8 cellular contexts compared by ENCODE assay signal in the genomic region with DNA sequence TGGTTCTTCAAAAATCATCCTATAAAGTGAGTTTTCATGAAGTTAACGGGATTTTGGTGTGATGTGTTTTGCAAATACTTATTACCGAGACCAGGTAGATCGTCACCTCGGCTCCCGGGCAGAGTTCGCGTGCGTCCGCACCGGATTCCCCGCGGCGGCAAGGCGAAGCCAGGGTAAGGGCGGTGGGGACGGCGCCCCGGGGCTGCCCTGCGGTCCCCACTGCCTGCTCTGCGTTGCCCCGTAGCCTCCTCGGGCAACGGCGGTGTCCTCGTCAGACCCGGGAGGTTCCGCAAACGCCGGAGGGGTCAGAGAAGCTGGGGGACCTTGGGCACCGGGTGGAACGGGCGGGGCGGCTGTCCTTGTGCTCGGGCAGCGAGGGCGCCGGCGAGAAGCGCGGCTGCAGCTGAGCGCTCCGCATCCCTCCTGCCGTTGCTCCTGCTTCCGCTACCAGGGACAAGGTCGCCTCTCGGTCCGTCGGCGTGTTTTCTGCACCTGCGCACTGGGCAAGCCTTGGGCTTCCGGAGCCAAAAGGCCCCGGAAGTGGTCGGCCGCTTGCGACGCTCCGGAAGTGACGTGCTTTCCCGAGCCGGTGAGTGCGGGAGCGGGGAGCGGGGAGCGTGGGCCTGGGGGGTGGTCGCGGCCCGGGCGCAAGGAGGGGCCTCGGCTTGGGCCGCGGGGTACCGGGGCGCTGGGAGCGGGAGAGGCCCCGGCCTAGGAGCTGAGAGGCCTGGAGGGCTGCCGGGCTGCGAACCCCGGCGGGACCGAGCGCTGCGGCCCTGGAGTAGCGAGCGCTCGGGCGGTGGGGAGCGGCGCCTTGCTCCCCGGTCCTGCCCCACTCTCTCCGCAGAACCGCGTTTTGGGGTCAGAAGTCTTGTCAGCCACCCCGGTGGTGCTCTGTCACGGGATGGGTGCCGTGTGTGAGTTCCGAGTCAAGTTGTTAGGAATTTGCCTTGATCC.
A peak's percentile ranks its signal among the peaks of the same experiment; 100 is the strongest.
DNase-seq lines count a peak whose midpoint lies in the region; ATAC-seq and TF ChIP-seq lines count a peak whose summit lies in the region.

A gene with protein sequence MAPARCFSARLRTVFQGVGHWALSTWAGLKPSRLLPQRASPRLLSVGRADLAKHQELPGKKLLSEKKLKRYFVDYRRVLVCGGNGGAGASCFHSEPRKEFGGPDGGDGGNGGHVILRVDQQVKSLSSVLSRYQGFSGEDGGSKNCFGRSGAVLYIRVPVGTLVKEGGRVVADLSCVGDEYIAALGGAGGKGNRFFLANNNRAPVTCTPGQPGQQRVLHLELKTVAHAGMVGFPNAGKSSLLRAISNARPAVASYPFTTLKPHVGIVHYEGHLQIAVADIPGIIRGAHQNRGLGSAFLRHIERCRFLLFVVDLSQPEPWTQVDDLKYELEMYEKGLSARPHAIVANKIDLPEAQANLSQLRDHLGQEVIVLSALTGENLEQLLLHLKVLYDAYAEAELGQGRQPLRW (plus strand): TSS at position 560 of the 957 bp plus-strand sequence. CDS start 10,393 bp downstream, outside the sequence.

- peak within 1 kb of the TSS; percentile 100 for H3K9ac ChIP-seq in SK-N-MC (ENCODE audit: insufficient read length)

- peak; percentile 93 for DNase-seq in GM06990 (ENCODE audit: extremely low read depth, insufficient read length)
- peak; percentile 78 for DNase-seq in NCI-H1048 (lab: John Stamatoyannopoulos, UW)
- DNase-seq in SK-N-MC (ENCODE audit: low read depth, low spot score), result peak; percentile 52
- peak; percentile 97 for DNase-seq in activated naive CD4-positive, alpha-beta T cell treated with anti-CD3 and anti-CD28 coated beads, Interleukin-2, amount 10 ng/mL, durations not matched to agents 7 days and 5 days
- DNase-seq in germinal center (ENCODE audit: low spot score), result peak; percentile 98
- peak; percentile 67 for DNase-seq in non-pigmented ciliary epithelial cell (ENCODE audit: low read depth)
- peak; percentile 46 to 96 (median 89) for DNase-seq in substantia nigra (lab: John Stamatoyannopoulos, UW)

- H3K27ac Mint-ChIP-seq in activated naive CD4-positive, alpha-beta T cell treated with anti-CD3 and anti-CD28 coated beads, Interleukin-2, amount 10 ng/mL, durations not matched to agents 7 days and 5 days, result peak within 1 kb of the TSS; percentile 95

- H3K9me3 ChIP-seq in SK-N-MC (ENCODE audit: low read depth, low read length), result no peaks in the 10 kb centered on the region

- peaks cover 39% of the 10 kb centered on the region for H3K4me1 Mint-ChIP-seq in activated naive CD4-positive, alpha-beta T cell treated with anti-CD3 and anti-CD28 coated beads, Interleukin-2, amount 10 ng/mL, durations not matched to agents 7 days and 5 days

- H3K36me3 Mint-ChIP-seq in activated naive CD4-positive, alpha-beta T cell treated with anti-CD3 and anti-CD28 coated beads, Interleukin-2, amount 10 ng/mL, durations not matched to agents 7 days and 5 days, result peaks cover 8% of the 10 kb centered on the region

- ATAC-seq in HG02588 (IDR thresholded peaks at IDR 0.05; ENCODE audit: unreplicated experiment), result peak; percentile 90

- H3K27ac ChIP-seq in SK-N-MC, result peak within 1 kb of the TSS; percentile 87
- H3K27ac ChIP-seq in substantia nigra (ENCODE audit: low read depth, low read length, poor library complexity, severe bottlenecking), result peak within 1 kb of the TSS; percentile 86

- peaks cover 4% of the 10 kb centered on the region for H3K27me3 Mint-ChIP-seq in activated naive CD4-positive, alpha-beta T cell treated with anti-CD3 and anti-CD28 coated beads, Interleukin-2, amount 10 ng/mL, durations not matched to agents 7 days and 5 days

- H3K4me3 Mint-ChIP-seq in activated naive CD4-positive, alpha-beta T cell treated with anti-CD3 and anti-CD28 coated beads, Interleukin-2, amount 10 ng/mL, durations not matched to agents 7 days and 5 days, result peak within 1 kb of the TSS; percentile 92

- H3K9me3 Mint-ChIP-seq in activated naive CD4-positive, alpha-beta T cell treated with anti-CD3 and anti-CD28 coated beads, Interleukin-2, amount 10 ng/mL, durations not matched to agents 7 days and 5 days, result no peaks in the 10 kb centered on the region

- H3K36me3 ChIP-seq in GM06990 (ENCODE audit: control insufficient read depth, insufficient read depth, low read length) (no peaks in the 10 kb centered on the region; the same call in none of the 2 replicates), SK-N-MC (ENCODE audit: insufficient read depth, low read length) (no peaks in the 10 kb centered on the region; the same call in none of the 2 replicates)

- H3K4me3 ChIP-seq in GM06990 (replicated peaks; ENCODE audit: low read depth, low read length), result peak within 1 kb of the TSS; percentile 82
- peak within 1 kb of the TSS; percentile 99 for H3K4me3 ChIP-seq in SK-N-MC

- CTCF ChIA-PET in activated naive CD4-positive, alpha-beta T cell treated with anti-CD3 and anti-CD28 coated beads, Interleukin-2, amount 10 ng/mL, durations not matched to agents 7 days and 5 days (lab: Charles Lee), result no interaction called here

- no peak for TF ChIP-seq CTCF in GM06990 (IDR thresholded peaks at IDR 0.05; ENCODE audit: insufficient read depth, low read length, poor library complexity, severe bottlenecking)

- H3K27me3 ChIP-seq in GM06990 (replicated peaks; ENCODE audit: control insufficient read depth, insufficient read depth, low read length), result no peaks in the 10 kb centered on the region

Comparison
In these comparisons a context has a peak if more than half of its experiments do, and no peak if none do; other contexts are left out.
1. Peak in every context shown above with its lines: DNase-seq, ATAC-seq, H3K4me3 ChIP-seq and H3K27ac ChIP-seq.